Comparison of ENCODE assay signal across 9 cellular contexts in the genomic region with DNA sequence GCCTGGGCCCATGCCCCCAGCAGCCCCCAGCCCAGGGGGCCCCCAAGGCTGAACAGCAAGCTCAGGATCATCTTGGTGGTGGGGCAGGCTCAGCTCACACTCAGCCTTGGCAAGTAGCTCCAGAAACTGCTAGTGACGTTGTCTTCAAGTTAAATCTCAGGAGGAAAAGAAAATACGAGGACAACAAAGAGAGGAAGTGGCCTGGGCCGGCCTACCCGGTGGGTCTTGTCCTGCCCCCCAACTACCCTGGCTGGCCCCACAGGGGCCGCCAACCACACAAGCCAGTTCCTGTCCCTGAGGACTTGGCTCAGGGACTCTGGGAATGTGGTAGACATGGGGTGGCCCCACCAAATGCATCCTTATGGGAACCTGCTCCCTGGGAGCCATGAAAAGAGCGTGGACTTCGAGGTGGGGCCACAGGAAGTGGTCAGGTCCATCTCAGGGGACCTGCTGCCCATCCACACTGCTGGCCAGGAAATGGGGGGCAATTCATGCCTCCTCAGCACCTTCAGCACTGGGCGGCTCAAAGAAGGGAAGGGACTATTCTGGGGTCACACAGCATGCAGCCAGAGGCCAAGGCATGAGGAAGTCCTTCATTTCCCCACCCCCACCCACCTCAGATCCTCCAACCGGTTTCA. TPM values are rescaled to one million over a fixed set of nuclear protein-coding genes. Genes with fewer than 3 reads are reported as not detected.
DNase-seq lines count a peak whose midpoint lies in the region; ATAC-seq lines count a peak whose summit lies in the region.
"Had no signal": no experiment of that assay in that cellular context is flagged by ENCODE, and none has a peak within 500 bp of the region (broad histone marks: within the 10 kb centered on the region; RNA-seq: fewer than 3 reads in every experiment).

A gene with protein sequence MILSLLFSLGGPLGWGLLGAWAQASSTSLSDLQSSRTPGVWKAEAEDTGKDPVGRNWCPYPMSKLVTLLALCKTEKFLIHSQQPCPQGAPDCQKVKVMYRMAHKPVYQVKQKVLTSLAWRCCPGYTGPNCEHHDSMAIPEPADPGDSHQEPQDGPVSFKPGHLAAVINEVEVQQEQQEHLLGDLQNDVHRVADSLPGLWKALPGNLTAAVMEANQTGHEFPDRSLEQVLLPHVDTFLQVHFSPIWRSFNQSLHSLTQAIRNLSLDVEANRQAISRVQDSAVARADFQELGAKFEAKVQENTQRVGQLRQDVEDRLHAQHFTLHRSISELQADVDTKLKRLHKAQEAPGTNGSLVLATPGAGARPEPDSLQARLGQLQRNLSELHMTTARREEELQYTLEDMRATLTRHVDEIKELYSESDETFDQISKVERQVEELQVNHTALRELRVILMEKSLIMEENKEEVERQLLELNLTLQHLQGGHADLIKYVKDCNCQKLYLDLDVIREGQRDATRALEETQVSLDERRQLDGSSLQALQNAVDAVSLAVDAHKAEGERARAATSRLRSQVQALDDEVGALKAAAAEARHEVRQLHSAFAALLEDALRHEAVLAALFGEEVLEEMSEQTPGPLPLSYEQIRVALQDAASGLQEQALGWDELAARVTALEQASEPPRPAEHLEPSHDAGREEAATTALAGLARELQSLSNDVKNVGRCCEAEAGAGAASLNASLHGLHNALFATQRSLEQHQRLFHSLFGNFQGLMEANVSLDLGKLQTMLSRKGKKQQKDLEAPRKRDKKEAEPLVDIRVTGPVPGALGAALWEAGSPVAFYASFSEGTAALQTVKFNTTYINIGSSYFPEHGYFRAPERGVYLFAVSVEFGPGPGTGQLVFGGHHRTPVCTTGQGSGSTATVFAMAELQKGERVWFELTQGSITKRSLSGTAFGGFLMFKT (minus strand): TSS at position 145 of the 638 bp plus-strand sequence. CDS start 74 bp downstream, at position 71.

- H3K79me1 ChIP-seq in neuronal stem cell (ENCODE audit: low read depth, low read length) = peaks cover 1% of the 10 kb centered on the region

- H3K27me3 ChIP-seq in adipocyte (replicated peaks; ENCODE audit: control insufficient read depth, insufficient read depth, low read length) (no peaks in the 10 kb centered on the region), neuronal stem cell (ENCODE audit: control insufficient read depth in 3 of 3, insufficient read depth in 3 of 3, low read depth in 1 of 3, low read length in 3 of 3) (no peaks in the 10 kb centered on the region)
- H3K27me3 ChIP-seq: cardiac muscle cell had no signal

- no peaks in the 10 kb centered on the region for H3K9me3 ChIP-seq in adipocyte (ENCODE audit: control insufficient read depth, low read length)
- peaks cover 5 to 6% of the 10 kb centered on the region in 2 donors for H3K9me3 ChIP-seq in neuronal stem cell (replicated peaks in 1 of 2; ENCODE audit: control insufficient read depth in 2 of 2, insufficient read depth in 1 of 2, low read depth in 1 of 2, low read length in 2 of 2)

- peak within 1 kb of the TSS; percentile 54 for H2BK5ac ChIP-seq in neuronal stem cell (ENCODE audit: low read length)

- ATAC-seq in Right ventricle myocardium inferior (no peak), GM21529 (IDR thresholded peaks at IDR 0.05; ENCODE audit: unreplicated experiment) (no peak)

- WGBS in neuronal stem cell (ENCODE audit: extremely low coverage in 2 of 2, insufficient read length in 2 of 2, insufficient replicate concordance in 1 of 2), 2 donors = no CpG with 5 or more reads among the region's 9 CpGs
- 66% methylated on average over 9 of the region's 9 CpGs for WGBS in urinary bladder

- H3K4ac ChIP-seq in neuronal stem cell (ENCODE audit: low read length) = peak within 1 kb of the TSS; percentile 70

- intact Hi-C loops in Right ventricle myocardium inferior (cut with DNase I) = no loop called here

- DNase-seq in adipocyte (ENCODE audit: low read depth) (no peak), Right ventricle myocardium inferior (ENCODE audit: missing footprints) (no peak), neuronal stem cell (ENCODE audit: low spot score) (no peak), NCI-H226 (no peak), amniotic stem cell (lab: John Stamatoyannopoulos, UW) (no peak), DMS79 treated with DMSO at 0.1 percent for 48 hours (lab: John Stamatoyannopoulos, UW) (no peak)

- H3K36me3 ChIP-seq in adipocyte (ENCODE audit: control insufficient read depth, insufficient read depth, low read length, severe bottlenecking) (no peaks in the 10 kb centered on the region), neuronal stem cell (replicated peaks in 1 of 2; ENCODE audit: control insufficient read depth in 2 of 2, insufficient read depth in 2 of 2, low read length in 2 of 2) (no peaks in the 10 kb centered on the region), urinary bladder (ENCODE audit: insufficient read depth) (no peaks in the 10 kb centered on the region)
- H3K36me3 ChIP-seq: cardiac muscle cell had no signal

- H4K8ac ChIP-seq in neuronal stem cell (ENCODE audit: low read depth, low read length) = peak within 1 kb of the TSS; percentile 99

- H2BK12ac ChIP-seq in neuronal stem cell (ENCODE audit: low read length) = peak within 1 kb of the TSS; percentile 96

- H2BK15ac ChIP-seq in neuronal stem cell (ENCODE audit: low read length) = peak within 1 kb of the TSS; percentile 93

- peak within 1 kb of the TSS; percentile 76 for H2AFZ ChIP-seq in neuronal stem cell (ENCODE audit: low read length)

- H3K14ac ChIP-seq in neuronal stem cell (ENCODE audit: low read length) = peak within 1 kb of the TSS; percentile 87

- H3K27ac ChIP-seq in neuronal stem cell (replicated peaks; ENCODE audit: low read length) (no peak within 1 kb of the TSS), urinary bladder (ENCODE audit: low read depth) (peak within 1 kb of the TSS; percentile 89)
- H3K27ac ChIP-seq: cardiac muscle cell had no signal

- H2BK120ac ChIP-seq in neuronal stem cell (ENCODE audit: low read depth, low read length) = peak within 1 kb of the TSS; percentile 82

- H3K23ac ChIP-seq in neuronal stem cell (ENCODE audit: low read depth, low read length, poor library complexity) = peak within 1 kb of the TSS; percentile 36

- H3K9ac ChIP-seq in adipocyte (ENCODE audit: low read length) (peak within 1 kb of the TSS; percentile 80), neuronal stem cell (ENCODE audit: low read depth, low read length, poor library complexity) (no peak within 1 kb of the TSS)

- H4K91ac ChIP-seq in neuronal stem cell (ENCODE audit: low read depth, low read length, poor library complexity) = peak within 1 kb of the TSS; percentile 38

- no peak within 1 kb of the TSS for H3K4me2 ChIP-seq in neuronal stem cell (ENCODE audit: insufficient read depth, low read length, poor library complexity, severe bottlenecking)

- peak within 1 kb of the TSS; percentile 99 for H2AK5ac ChIP-seq in neuronal stem cell (ENCODE audit: low read depth, low read length)

- H3K4me1 ChIP-seq in adipocyte (ENCODE audit: control insufficient read depth, insufficient read depth, low read length) (peaks cover 58% of the 10 kb centered on the region), neuronal stem cell (ENCODE audit: control insufficient read depth in 2 of 2, insufficient read depth in 1 of 2, low read depth in 1 of 2, low read length in 2 of 2) (peaks cover 46 to 54% of the 10 kb centered on the region in 2 donors), urinary bladder (ENCODE audit: insufficient read depth) (no peaks in the 10 kb centered on the region)

- peak within 1 kb of the TSS; percentile 83 for H3K18ac ChIP-seq in neuronal stem cell (ENCODE audit: low read length)

- peak within 1 kb of the TSS; percentile 78 for H3K4me3 ChIP-seq in adipocyte (ENCODE audit: low read length)
- H3K4me3 ChIP-seq in neuronal stem cell (ENCODE audit: low read length in 2 of 2) = no peak within 1 kb of the TSS
- H3K4me3 ChIP-seq in urinary bladder (ENCODE audit: low read depth, low read length) = peak within 1 kb of the TSS; percentile 26
- H3K4me3 ChIP-seq: cardiac muscle cell had no signal

RNA-seq across cellular contexts. Expression of the gene that starts here (rescaled TPM):
- total RNA-seq in Right ventricle myocardium inferior (35.8 TPM), urinary bladder (49.0 TPM)
- polyA plus RNA-seq in neuronal stem cell (2013, experiment 1 of 2) = 0.52 TPM
- 0.40 TPM for polyA plus RNA-seq in neuronal stem cell (2013, experiment 2 of 2)
- 40.8 TPM for polyA plus RNA-seq in urinary bladder

Comparison
In these comparisons a context has a peak if more than half of its experiments do, and no peak if none do; other contexts are left out.
1. H3K4me3 ChIP-seq: peak in adipocyte (single experiment) and urinary bladder (single experiment); none in neuronal stem cell (0 of 2).